8 cellular contexts compared by ENCODE assay signal in genomic region chr1:23344987-23345472, GRCh38. TPM values are rescaled to one million over a fixed set of nuclear protein-coding genes. Genes with fewer than 3 reads are reported as not detected.
DNase-seq lines count a peak whose midpoint lies in the region; ATAC-seq and TF ChIP-seq lines count a peak whose summit lies in the region.

No MANE protein-coding gene starts in this region.

- no peak for TF ChIP-seq POLR2A in Peyer's patch (IDR thresholded peaks at IDR 0.05)

- H3K27ac ChIP-seq in Peyer's patch = peak overlapping the region; percentile 97 to 100 (median 98)
- H3K27ac ChIP-seq in neutrophil = peak overlapping the region; percentile 85

- H3K4me3 Mint-ChIP-seq in endothelial cell (ENCODE audit: unreplicated experiment) = peak overlapping the region; percentile 93

- H3K4me3 ChIP-seq in Peyer's patch (peak overlapping the region; percentile 78 to 99 (median 84)), neutrophil (ENCODE audit: low read depth in 1 of 2, low read length in 1 of 2) (peak overlapping the region; percentile 85 to 92)

- H3K27ac Mint-ChIP-seq in endothelial cell (ENCODE audit: unreplicated experiment) = peak overlapping the region; percentile 93

- no peaks in the 10 kb centered on the region for H3K9me3 ChIP-seq in Peyer's patch
- no peaks in the 10 kb centered on the region for H3K9me3 ChIP-seq in neutrophil

- H3K36me3 Mint-ChIP-seq in endothelial cell (ENCODE audit: low read depth, unreplicated experiment) = no peaks in the 10 kb centered on the region

- H3K4me1 Mint-ChIP-seq in endothelial cell (ENCODE audit: unreplicated experiment) = peaks cover 25% of the 10 kb centered on the region

- peak; percentile 8 for DNase-seq in SHP77 treated with DMSO at 0.1 percent for 48 hours (lab: John Stamatoyannopoulos, UW)
- no peak for DNase-seq in SHP77 (lab: John Stamatoyannopoulos, UW)
- DNase-seq in Peyer's patch = no peak
- no peak for DNase-seq in endothelial cell (ENCODE audit: low spot score)
- no peak for DNase-seq in NCI-H1105 (lab: John Stamatoyannopoulos, UW)
- no peak for DNase-seq in NK-92 treated with Interleukin-12 subunit alpha and Interleukin-12 subunit beta, amount 100 ng/mL, for 24 hours (lab: John Stamatoyannopoulos, UW)

- H3K9me3 Mint-ChIP-seq in endothelial cell (ENCODE audit: unreplicated experiment) = no peaks in the 10 kb centered on the region

- ATAC-seq in HG02852 (IDR thresholded peaks at IDR 0.05; ENCODE audit: unreplicated experiment) = no peak

- no peaks in the 10 kb centered on the region for H3K27me3 ChIP-seq in Peyer's patch
- no peaks in the 10 kb centered on the region for H3K27me3 ChIP-seq in neutrophil

- TF ChIP-seq CTCF in Peyer's patch (IDR thresholded peaks at IDR 0.05) (no peak), endothelial cell (IDR thresholded peaks at IDR 0.05; ENCODE audit: unreplicated experiment) (no peak), neutrophil (IDR thresholded peaks at IDR 0.05) (no peak)

- H3K4me1 ChIP-seq in Peyer's patch (peaks cover 0 to 24% (median 4%) of the 10 kb centered on the region in 4 donors), neutrophil (ENCODE audit: control insufficient read depth in 1 of 2, insufficient read depth in 1 of 2, low read depth in 1 of 2, low read length in 1 of 2) (peaks cover 30 to 36% of the 10 kb centered on the region in 2 experiments)

- no peaks in the 10 kb centered on the region for H3K36me3 ChIP-seq in Peyer's patch
- H3K36me3 ChIP-seq in neutrophil = no peaks in the 10 kb centered on the region

- no peaks in the 10 kb centered on the region for H3K27me3 Mint-ChIP-seq in endothelial cell (ENCODE audit: unreplicated experiment)

RNA-seq across cellular contexts. Expression of gene HNRNPR, which starts 0.9 kb away (rescaled TPM):
- 100 to 1,000 TPM in 1 of 4 donors, 10 to 100 TPM in 3; 39.4 to 122 (median 54.8) TPM for total RNA-seq in Peyer's patch
- 146 TPM for total RNA-seq in endothelial cell (ENCODE audit: unreplicated experiment)

RNA-seq across cellular contexts. Expression of gene ZNF436, which starts 24.6 kb away (rescaled TPM):
- 10 to 100 TPM; 11.2 to 13.3 (median 12.0) TPM for total RNA-seq in Peyer's patch
- total RNA-seq in endothelial cell (ENCODE audit: unreplicated experiment) = 26.0 TPM
